In the genomic region with DNA sequence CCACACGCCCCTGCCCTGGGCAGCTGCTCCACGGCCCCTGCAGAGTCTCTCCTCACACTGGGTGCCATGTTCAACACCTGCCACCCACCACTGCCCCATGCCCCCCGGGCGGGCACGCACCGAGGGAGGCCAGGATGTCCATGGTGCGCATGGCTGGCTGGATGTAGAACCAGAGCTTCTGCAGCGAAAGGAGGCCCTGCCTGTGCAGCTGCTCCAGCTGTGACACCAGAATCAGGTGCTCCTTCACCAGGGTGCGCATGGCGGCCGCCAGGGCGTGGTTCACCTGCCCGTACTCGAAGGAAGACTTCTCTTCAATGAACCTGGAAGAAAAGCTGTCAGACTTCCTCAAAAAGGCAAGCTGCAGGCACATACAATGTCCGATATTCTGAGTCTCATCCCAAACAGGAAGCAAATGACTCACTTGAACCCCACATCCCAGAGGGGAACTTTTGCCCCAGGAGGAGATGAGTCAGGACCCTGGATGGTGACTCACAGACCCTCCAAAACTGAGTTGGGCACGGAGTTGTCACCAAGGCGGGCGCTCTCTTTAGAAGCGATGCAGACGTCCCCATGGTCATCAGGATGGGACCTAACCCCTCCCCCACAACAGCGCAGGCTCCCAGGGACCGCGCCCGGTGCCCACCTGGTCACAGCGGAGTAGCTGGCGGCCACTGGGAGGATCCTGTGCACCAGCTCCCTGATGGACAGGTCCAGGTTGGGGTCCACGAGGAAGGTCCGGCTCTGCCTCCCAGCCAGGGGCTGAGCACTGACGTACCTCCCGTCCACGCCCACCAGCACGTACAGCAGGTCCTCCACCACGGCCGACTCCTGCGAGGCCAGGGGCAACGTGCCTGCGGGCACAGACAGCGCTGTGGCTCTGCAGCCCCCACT, we compare ENCODE assay signal across 13 cellular contexts. TPM values are rescaled to one million over a fixed set of nuclear protein-coding genes. Genes with fewer than 3 reads are reported as not detected.
DNase-seq lines count a peak whose midpoint lies in the region; ATAC-seq, FAIRE-seq and TF ChIP-seq lines count a peak whose summit lies in the region.
"Had no signal": no experiment of that assay in that cellular context is flagged by ENCODE, and none has a peak within 500 bp of the region (broad histone marks: within the 10 kb centered on the region; RNA-seq: fewer than 3 reads in every experiment).

No MANE protein-coding gene starts in this region.

- H3K27me3 Mint-ChIP-seq in astrocyte (ENCODE audit: low read depth, unreplicated experiment) = no peaks in the 10 kb centered on the region

- peaks cover 19% of the 10 kb centered on the region for H3K36me3 Mint-ChIP-seq in astrocyte (ENCODE audit: low read depth, unreplicated experiment)

- H3K27ac Mint-ChIP-seq in astrocyte (ENCODE audit: unreplicated experiment) = no peak overlapping the region

- TF ChIP-seq CTCF in astrocyte (IDR thresholded peaks at IDR 0.05; ENCODE audit: insufficient read depth, low read depth, low read length) = no peak
- no peak for TF ChIP-seq CTCF in keratinocyte (optimal IDR thresholded peaks at IDR 0.05 in 1 of 3, IDR thresholded peaks at IDR 0.05 in 1 of 3, conservative IDR thresholded peaks at IDR 0.05 in 1 of 3; ENCODE audit: extremely low read depth in 1 of 3, insufficient read depth in 2 of 3, low read length in 3 of 3)

- H3K4me3 ChIP-seq in astrocyte (ENCODE audit: insufficient read depth, low read depth, low read length) (no peak overlapping the region), keratinocyte (ENCODE audit: control insufficient read depth in 2 of 3, extremely low read depth in 1 of 3, insufficient read depth in 2 of 3, low read depth in 1 of 3, low read length in 3 of 3) (no peak overlapping the region)

- H2AFZ ChIP-seq in astrocyte (ENCODE audit: low read depth, low read length) (no peak overlapping the region), keratinocyte (ENCODE audit: control insufficient read depth, low read length) (no peak overlapping the region)

- H3K9me1 ChIP-seq in keratinocyte (ENCODE audit: control insufficient read depth, extremely low read depth, insufficient read depth, low read length) = peaks cover 2% of the 10 kb centered on the region

- no peaks in the 10 kb centered on the region for H3K27me3 ChIP-seq in astrocyte (ENCODE audit: insufficient read depth, low read length)
- H3K27me3 ChIP-seq in keratinocyte (ENCODE audit: control insufficient read depth, extremely low read depth, insufficient read depth, low read length) = no peaks in the 10 kb centered on the region

- H3K9me3 Mint-ChIP-seq in astrocyte (ENCODE audit: unreplicated experiment) = no peaks in the 10 kb centered on the region
- H3K9me3 Mint-ChIP-seq: neural crest cell had no signal

- in situ Hi-C loops in ACHN (cut with HindIII; ENCODE audit: low pct_ligation_motif_present, low pct_unique_long_range_greater_than_20kb, low sequenced_read_pairs) = no loop called here

- DNase-seq in ACHN (peak; percentile 77), HTR-8/SVneo (ENCODE audit: insufficient read length, low spot score) (peak; percentile 70), astrocyte (ENCODE audit: low read depth) (peak; percentile 42), keratinocyte (ENCODE audit: low read depth, low spot score) (peak; percentile 78), superior temporal gyrus (ENCODE audit: extremely low spot score) (no peak), NCI-H2196 (lab: John Stamatoyannopoulos, UW; ENCODE audit: unreplicated experiment) (no peak), putamen (ENCODE audit: low spot score) (no peak)
- DNase-seq: activated naive CD4-positive, alpha-beta T cell treated with anti-CD3 and anti-CD28 coated beads, Interleukin-2, amount 50 U/mL, for 16 hours; Calu3 had no signal

- H3K36me3 ChIP-seq in astrocyte (ENCODE audit: insufficient read depth, low read length) (peaks cover 12% of the 10 kb centered on the region), keratinocyte (ENCODE audit: control insufficient read depth in 2 of 2, extremely low read depth in 1 of 2, insufficient read depth in 2 of 2, low read length in 2 of 2) (peaks cover 27 to 41% of the 10 kb centered on the region in 2 experiments)

- H3K79me2 ChIP-seq in astrocyte (ENCODE audit: insufficient read depth, low read length) = no peaks in the 10 kb centered on the region
- H3K79me2 ChIP-seq in keratinocyte (ENCODE audit: control insufficient read depth, insufficient read depth, low read length) = no peaks in the 10 kb centered on the region

- H3K4me3 Mint-ChIP-seq in astrocyte (ENCODE audit: unreplicated experiment) = no peak overlapping the region
- H3K4me3 Mint-ChIP-seq: neural crest cell had no signal

- H3K4me2 ChIP-seq in astrocyte (ENCODE audit: low read length) = peak overlapping the region; percentile 76
- peak overlapping the region; percentile 4 for H3K4me2 ChIP-seq in keratinocyte (ENCODE audit: control insufficient read depth, extremely low read depth, insufficient read depth, low read depth, low read length)

- no peak overlapping the region for H3K9ac ChIP-seq in astrocyte (ENCODE audit: low read length)
- H3K9ac ChIP-seq in keratinocyte (ENCODE audit: control insufficient read depth, extremely low read depth, insufficient read depth, low read length) = no peak overlapping the region

- H3K4me1 Mint-ChIP-seq in astrocyte (ENCODE audit: low read depth, unreplicated experiment) = peaks cover 4% of the 10 kb centered on the region
- H3K4me1 Mint-ChIP-seq: neural crest cell had no signal

- no peak for ATAC-seq in HG03571 (IDR thresholded peaks at IDR 0.05; ENCODE audit: unreplicated experiment)

- peaks cover 15% of the 10 kb centered on the region for H3K4me1 ChIP-seq in astrocyte (ENCODE audit: insufficient read depth, low read length)
- H3K4me1 ChIP-seq in keratinocyte (ENCODE audit: control insufficient read depth, extremely low read depth, insufficient read depth, low read length) = peaks cover 16% of the 10 kb centered on the region

- H3K9me3 ChIP-seq in astrocyte (ENCODE audit: insufficient read depth, low read depth, low read length) (no peaks in the 10 kb centered on the region), keratinocyte (ENCODE audit: control insufficient read depth, low read depth, low read length) (no peaks in the 10 kb centered on the region)

- H4K20me1 ChIP-seq in astrocyte (ENCODE audit: insufficient read depth, low read length) = peaks cover 13% of the 10 kb centered on the region
- no peaks in the 10 kb centered on the region for H4K20me1 ChIP-seq in keratinocyte (ENCODE audit: control insufficient read depth, extremely low read depth, insufficient read depth, low read length)

- peak; percentile 55 for FAIRE-seq in HTR-8/SVneo (lab: Jason Lieb, UNC)
- peak; percentile 17 for FAIRE-seq in astrocyte (lab: Jason Lieb, UNC)
- peak; percentile 88 for FAIRE-seq in keratinocyte (lab: Jason Lieb, UNC)

- dilution Hi-C loops in keratinocyte (cut with MboI; ENCODE audit: extremely low pct_ligation_motif_present, low sequenced_read_pairs) = no loop called here

- H3K27ac ChIP-seq in astrocyte (ENCODE audit: low read depth, low read length) (peak overlapping the region; percentile 52), keratinocyte (ENCODE audit: control insufficient read depth, insufficient read depth, low read length) (peak overlapping the region; percentile 44)

RNA-seq across cellular contexts. Expression of a gene that starts 15.5 kb away (rescaled TPM):
- total RNA-seq in astrocyte = 56.2 and 57.8 TPM in 2 replicates
- polyA plus RNA-seq in keratinocyte = 38.0 to 55.8 TPM (median 48.2 TPM) in 3 replicates
- polyA plus RNA-seq in keratinocyte (2011; ENCODE audit: low read depth) = 18.0 TPM
- 40.3 and 41.4 TPM in 2 replicates for polyA plus RNA-seq in keratinocyte (2011; cell fraction: cytosol; rRNA removed)
- 58.3 and 61.5 TPM in 2 replicates for polyA plus RNA-seq in keratinocyte (2011; cell fraction: nucleus; rRNA removed)
- polyA plus RNA-seq in keratinocyte (2012; ENCODE audit: low replicate concordance) = 33.3 and 56.3 TPM in 2 replicates
- 55.2 to 61.1 TPM (median 59.1 TPM) in 3 replicates for polyA minus RNA-seq in keratinocyte
- polyA minus RNA-seq in keratinocyte (2011; cell fraction: cytosol; rRNA and poly(A)+ RNA removed) = 64.1 TPM
- polyA minus RNA-seq in keratinocyte (2011; cell fraction: nucleus; rRNA and poly(A)+ RNA removed) = 35.8 and 45.1 TPM in 2 replicates

RNA-seq across cellular contexts. Expression of a gene that starts 15.6 kb away (rescaled TPM):
- 23.8 and 25.5 TPM in 2 replicates for total RNA-seq in astrocyte
- 15.3 to 22.0 TPM (median 20.2 TPM) in 3 replicates for polyA plus RNA-seq in keratinocyte
- polyA plus RNA-seq in keratinocyte (2011; ENCODE audit: low read depth) = 13.8 TPM
- polyA plus RNA-seq in keratinocyte (2011; cell fraction: cytosol; rRNA removed) = 11.8 and 12.5 TPM in 2 replicates
- polyA plus RNA-seq in keratinocyte (2011; cell fraction: nucleus; rRNA removed) = 7.4 and 8.4 TPM in 2 replicates
- 8.7 and 29.5 TPM in 2 replicates for polyA plus RNA-seq in keratinocyte (2012; ENCODE audit: low replicate concordance)
- polyA minus RNA-seq in keratinocyte = 11.4 to 25.4 TPM (median 11.7 TPM) in 3 replicates
- 15.0 TPM for polyA minus RNA-seq in keratinocyte (2011; cell fraction: cytosol; rRNA and poly(A)+ RNA removed)
- 2.8 and 3.7 TPM in 2 replicates for polyA minus RNA-seq in keratinocyte (2011; cell fraction: nucleus; rRNA and poly(A)+ RNA removed)

RNA-seq across cellular contexts. Expression of a gene that starts 16.5 kb away (rescaled TPM):
- total RNA-seq in astrocyte = 1.7 and 4.6 TPM in 2 replicates
- polyA plus RNA-seq in keratinocyte = 24.9 to 55.4 TPM (median 42.0 TPM) in 3 replicates
- 7.8 TPM for polyA plus RNA-seq in keratinocyte (2011; ENCODE audit: low read depth)
- polyA plus RNA-seq in keratinocyte (2011; cell fraction: cytosol; rRNA removed) = 11.9 and 24.8 TPM in 2 replicates
- 109 and 146 TPM in 2 replicates for polyA plus RNA-seq in keratinocyte (2011; cell fraction: nucleus; rRNA removed)
- 16.9 and 79.9 TPM in 2 replicates for polyA plus RNA-seq in keratinocyte (2012; ENCODE audit: low replicate concordance)
- 29.4 to 137 TPM (median 55.5 TPM) in 3 replicates for polyA minus RNA-seq in keratinocyte
- 57.0 TPM for polyA minus RNA-seq in keratinocyte (2011; cell fraction: cytosol; rRNA and poly(A)+ RNA removed)
- polyA minus RNA-seq in keratinocyte (2011; cell fraction: nucleus; rRNA and poly(A)+ RNA removed) = 109 and 137 TPM in 2 replicates

RNA-seq across cellular contexts. Expression of a gene that starts 43.5 kb away (rescaled TPM):
- total RNA-seq in astrocyte = 0.77 and 1.1 TPM in 2 replicates
- polyA plus RNA-seq in keratinocyte = not detected in 3 replicates
- not detected for polyA plus RNA-seq in keratinocyte (2011; ENCODE audit: low read depth)
- polyA plus RNA-seq in keratinocyte (2011; cell fraction: cytosol; rRNA removed) = not detected in 2 replicates
- polyA plus RNA-seq in keratinocyte (2011; cell fraction: nucleus; rRNA removed) = not detected in 2 replicates
- not detected in 2 replicates for polyA plus RNA-seq in keratinocyte (2012; ENCODE audit: low replicate concordance)
- not detected in 3 replicates for polyA minus RNA-seq in keratinocyte
- polyA minus RNA-seq in keratinocyte (2011; cell fraction: cytosol; rRNA and poly(A)+ RNA removed) = not detected
- polyA minus RNA-seq in keratinocyte (2011; cell fraction: nucleus; rRNA and poly(A)+ RNA removed) = not detected in 2 replicates
- total RNA-seq: Calu3, glomerular endothelial cell had no signal

RNA-seq across cellular contexts. Expression of a gene that starts 54.0 kb away (rescaled TPM):
- not detected in 2 replicates for total RNA-seq in astrocyte
- polyA plus RNA-seq in keratinocyte = not detected in 3 replicates
- polyA plus RNA-seq in keratinocyte (2011; ENCODE audit: low read depth) = not detected
- not detected in 2 replicates for polyA plus RNA-seq in keratinocyte (2011; cell fraction: cytosol; rRNA removed)
- not detected in 2 replicates for polyA plus RNA-seq in keratinocyte (2011; cell fraction: nucleus; rRNA removed)
- polyA plus RNA-seq in keratinocyte (2012; ENCODE audit: low replicate concordance) = not detected in 2 replicates
- polyA minus RNA-seq in keratinocyte = not detected in 3 replicates
- polyA minus RNA-seq in keratinocyte (2011; cell fraction: cytosol; rRNA and poly(A)+ RNA removed) = not detected
- not detected in 2 replicates for polyA minus RNA-seq in keratinocyte (2011; cell fraction: nucleus; rRNA and poly(A)+ RNA removed)
- total RNA-seq: Calu3, glomerular endothelial cell, NCI-H460, neural crest cell had no signal

Comparison
In these comparisons a context has a peak if more than half of its experiments do, and no peak if none do; other contexts are left out.
1. DNase-seq: peak in ACHN (single experiment), HTR-8/SVneo (single experiment), astrocyte (single experiment) and keratinocyte (single experiment); none in superior temporal gyrus (single experiment), NCI-H2196 (single experiment) and putamen (single experiment).